Comparison of ENCODE assay signal across 1 cellular context in the genomic region with DNA sequence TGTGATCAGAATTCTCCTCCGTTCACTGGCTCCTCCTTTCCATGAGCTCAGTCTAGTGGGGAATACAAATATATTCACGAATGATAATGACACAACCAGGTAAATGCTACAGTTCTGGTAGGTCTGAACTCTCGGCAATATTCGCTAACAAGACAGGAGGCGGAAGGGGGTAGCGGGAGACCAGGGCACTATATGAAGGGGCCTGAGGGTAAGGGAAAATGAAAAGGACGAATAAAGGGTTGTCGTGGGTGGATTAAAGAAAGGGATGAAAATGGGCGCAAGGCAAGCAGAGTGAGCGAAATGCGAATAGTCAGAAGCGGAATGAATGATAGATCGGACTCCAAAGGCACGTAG.
TF ChIP-seq lines count a peak whose summit lies in the region.

No MANE protein-coding gene starts in this region.

TF ChIP-seq in H1, 55 proteins besides CTCF, POLR2A, EP300 and RAD21:
- TF ChIP-seq SIN3A (conservative IDR thresholded peaks at IDR 0.05 in 1 of 2, IDR thresholded peaks at IDR 0.05 in 1 of 2; ENCODE audit: low read depth in 1 of 2, low read length in 2 of 2), result 0 out of 4 replicates have a peak, but pooled peaks of 1 of the 2 experiments have one; percentile 24
- TF ChIP-seq, protein P1, sequence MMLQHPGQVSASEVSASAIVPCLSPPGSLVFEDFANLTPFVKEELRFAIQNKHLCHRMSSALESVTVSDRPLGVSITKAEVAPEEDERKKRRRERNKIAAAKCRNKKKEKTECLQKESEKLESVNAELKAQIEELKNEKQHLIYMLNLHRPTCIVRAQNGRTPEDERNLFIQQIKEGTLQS (IDR thresholded peaks at IDR 0.05; ENCODE audit: insufficient read depth, low read depth, low read length), result no peak
- TF ChIP-seq CBX5 (IDR thresholded peaks at IDR 0.05; ENCODE audit: low read depth, low read length), result no peak
- no peak for TF ChIP-seq MAFK (IDR thresholded peaks at IDR 0.05; ENCODE audit: low read depth, low read length)
- TF ChIP-seq CREB1 (IDR thresholded peaks at IDR 0.05), result no peak
- TF ChIP-seq SP4 (IDR thresholded peaks at IDR 0.05; ENCODE audit: low read length), result no peak
- no peak for TF ChIP-seq SIRT6 (IDR thresholded peaks at IDR 0.05; ENCODE audit: low read length)
